ENCODE assay signal across 25 cellular contexts in genomic region chr17:10624966-10625365, GRCh38. TPM values are rescaled to one million over a fixed set of nuclear protein-coding genes. Genes with fewer than 3 reads are reported as not detected.
DNase-seq lines count a peak whose midpoint lies in the region; ATAC-seq and TF ChIP-seq lines count a peak whose summit lies in the region.
"Had no signal": no experiment of that assay in that cellular context is flagged by ENCODE, and none has a peak within 500 bp of the region (broad histone marks: within the 10 kb centered on the region; RNA-seq: fewer than 3 reads in every experiment).

No MANE protein-coding gene starts in this region.

- H3K27me3 ChIP-seq in skeletal muscle tissue (ENCODE audit: control insufficient read depth in 3 of 3, insufficient read depth in 3 of 3, low read length in 3 of 3) = no peaks in the 10 kb centered on the region
- H3K27me3 ChIP-seq: BLaER1, SJSA1 had no signal

- peak overlapping the region; percentile 41 for H3K27ac ChIP-seq in VCaP
- H3K27ac ChIP-seq in skeletal muscle tissue (ENCODE audit: low read depth, low read length) = peak overlapping the region; percentile 90
- H3K27ac ChIP-seq: BLaER1, GM23248, SJSA1 had no signal

- TF ChIP-seq CTCF in VCaP (conservative IDR thresholded peaks at IDR 0.05) = no peak
- no peak for TF ChIP-seq CTCF in nephron (IDR thresholded peaks at IDR 0.05; ENCODE audit: unreplicated experiment in 3 of 3)
- TF ChIP-seq CTCF in osteocyte (IDR thresholded peaks at IDR 0.05) = no peak

- H3K4me1 Mint-ChIP-seq in nephron (peaks cover 25% of the 10 kb centered on the region), osteocyte (ENCODE audit: unreplicated experiment) (no peaks in the 10 kb centered on the region)
- H3K4me1 Mint-ChIP-seq: CD4-positive, CD25-positive, alpha-beta regulatory T cell had no signal

- H3K4me3 ChIP-seq in skeletal muscle tissue (ENCODE audit: low read length in 3 of 3) = peak overlapping the region in 1 of 3 donors; percentile 4
- H3K4me3 ChIP-seq: BLaER1, GM23248, SJSA1 had no signal

- H3K9me3 ChIP-seq in skeletal muscle tissue (ENCODE audit: control insufficient read depth in 3 of 3, low read length in 3 of 3) = no peaks in the 10 kb centered on the region
- H3K9me3 ChIP-seq: BLaER1, SJSA1 had no signal

- peak overlapping the region in 2 of 3 experiments; percentile 22 to 87 for H3K4me3 Mint-ChIP-seq in nephron
- no peak overlapping the region for H3K4me3 Mint-ChIP-seq in osteocyte (ENCODE audit: unreplicated experiment)
- H3K4me3 Mint-ChIP-seq: CD4-positive, CD25-positive, alpha-beta regulatory T cell had no signal

- H3K36me3 Mint-ChIP-seq in nephron (ENCODE audit: low read depth) = peaks cover 5% of the 10 kb centered on the region
- no peaks in the 10 kb centered on the region for H3K36me3 Mint-ChIP-seq in osteocyte (ENCODE audit: unreplicated experiment)

- no peak for ATAC-seq in GM21423 (IDR thresholded peaks at IDR 0.05; ENCODE audit: unreplicated experiment)
- ATAC-seq: PC-3 had no signal

- H3K9me3 Mint-ChIP-seq in nephron (no peaks in the 10 kb centered on the region), osteocyte (ENCODE audit: unreplicated experiment) (no peaks in the 10 kb centered on the region)
- H3K9me3 Mint-ChIP-seq: CD4-positive, CD25-positive, alpha-beta regulatory T cell had no signal

- peak; percentile 79 to 92 for DNase-seq in NCI-H524 (lab: John Stamatoyannopoulos, UW)
- no peak for DNase-seq in COLO668 (lab: John Stamatoyannopoulos, UW; ENCODE audit: unreplicated experiment)
- DNase-seq in NCI-H2029 (lab: John Stamatoyannopoulos, UW) = no peak
- no peak for DNase-seq in osteocyte (ENCODE audit: extremely low spot score, unreplicated experiment)
- DNase-seq: CD4-positive, CD25-positive, alpha-beta regulatory T cell; DMS79; GF-D8; GM23248; H7; KBM-7; MV-4-11; NCI-H1105; NCI-H1436 treated with DMSO at 0.1 percent for 48 hours; NCI-H187 treated with DMSO at 0.1 percent for 48 hours; NCI-H2107; NCI-H446 treated with DMSO at 0.1 percent for 48 hours; NCI-H69; NK-92 treated with Interleukin-12 subunit alpha and Interleukin-12 subunit beta, amount 100 ng/mL, for 24 hours; PC-3 had no signal

- peaks cover 2 to 12% (median 8%) of the 10 kb centered on the region in 3 donors for H3K36me3 ChIP-seq in skeletal muscle tissue (ENCODE audit: control insufficient read depth in 3 of 3, insufficient read depth in 3 of 3, low read length in 3 of 3)
- H3K36me3 ChIP-seq: SJSA1 had no signal

- peaks cover 24 to 46% (median 26%) of the 10 kb centered on the region in 3 donors for H3K4me1 ChIP-seq in skeletal muscle tissue (ENCODE audit: control insufficient read depth in 3 of 3, insufficient read depth in 3 of 3, low read length in 3 of 3)
- H3K4me1 ChIP-seq: SJSA1 had no signal

- H3K27me3 Mint-ChIP-seq in nephron (ENCODE audit: low read depth) (no peaks in the 10 kb centered on the region), osteocyte (ENCODE audit: unreplicated experiment) (peaks cover 8% of the 10 kb centered on the region)
- H3K27me3 Mint-ChIP-seq: CD4-positive, CD25-positive, alpha-beta regulatory T cell had no signal

- H3K9ac ChIP-seq in skeletal muscle tissue (ENCODE audit: low read depth in 1 of 3, low read length in 3 of 3) = no peak overlapping the region
- H3K9ac ChIP-seq: BLaER1, GM23248 had no signal

- peak overlapping the region; percentile 76 to 94 (median 82) for H3K27ac Mint-ChIP-seq in nephron
- no peak overlapping the region for H3K27ac Mint-ChIP-seq in osteocyte (ENCODE audit: unreplicated experiment)
- H3K27ac Mint-ChIP-seq: CD4-positive, CD25-positive, alpha-beta regulatory T cell had no signal

RNA-seq across cellular contexts. Expression of gene MYH3, which starts 32.1 kb away (rescaled TPM):
- total RNA-seq in skeletal muscle tissue (6,986 TPM), osteocyte (2.4 and 3.2 TPM in 2 replicates)

Comparison
In these comparisons a context has a peak if more than half of its experiments do, and no peak if none do; other contexts are left out.
1. DNase-seq: peak in NCI-H524 (2 of 2); none in COLO668 (single experiment), NCI-H2029 (single experiment) and osteocyte (single experiment).
2. RNA of gene MYH3, which starts 32.1 kb away (total RNA-seq): 6,986 TPM in skeletal muscle tissue (single experiment); 2.4 to 3.2 TPM in osteocyte; every median in the first group is over 1,000 times any median in the second.